Comparison of ENCODE assay signal across 8 cellular contexts in genomic region chr1:143694085-143694484, GRCh38.
"Had no signal": no experiment of that assay in that cellular context is flagged by ENCODE, and none has a peak within 500 bp of the region (broad histone marks: within the 10 kb centered on the region; RNA-seq: fewer than 3 reads in every experiment).

No MANE protein-coding gene starts in this region.

- H3K4me3 ChIP-seq: GM23248, HAP-1 had no signal

- ATAC-seq: HCT116, HepG2 had no signal

- H3K27ac ChIP-seq: GM23248, HL-60 had no signal

- DNase-seq: GM23248, GOT3, H7, HFFc6 had no signal

- FAIRE-seq: HepG2 had no signal

- H3K36me3 ChIP-seq: HAP-1 had no signal

- H3K4me1 ChIP-seq: HAP-1 had no signal

- H2AFZ ChIP-seq: GM23248 had no signal

- H3K9me3 ChIP-seq: HAP-1 had no signal
